ENCODE assay signal across 1 cellular context in the genomic region with DNA sequence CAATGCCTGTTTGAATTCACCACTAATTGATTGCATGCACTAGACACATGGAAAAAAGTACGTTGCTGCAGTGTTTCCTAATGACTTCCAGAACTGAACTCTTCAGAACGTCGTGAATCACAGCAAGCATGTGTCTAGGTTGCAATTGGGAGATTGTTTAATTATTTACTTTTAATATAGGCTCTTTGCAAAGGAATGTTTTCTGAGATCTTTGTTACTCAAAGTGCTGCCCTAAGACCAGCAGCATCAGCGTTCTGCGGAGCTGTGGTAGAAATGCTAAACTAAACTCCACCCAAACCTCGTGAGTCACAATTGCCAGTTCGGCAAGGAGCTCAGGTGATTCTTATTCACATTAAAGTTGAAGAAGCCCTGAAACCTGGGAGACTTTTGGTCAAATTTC.
TF ChIP-seq lines count a peak whose summit lies in the region.

No MANE protein-coding gene starts in this region.

TF ChIP-seq in WTC11, 78 proteins besides CTCF, POLR2A, EP300 and RAD21 (continued from another document):
- TF ChIP-seq ZNF281 (CRISPR knock-in tag; IDR thresholded peaks at IDR 0.05) (no peak), ZNF263 (CRISPR knock-in tag; IDR thresholded peaks at IDR 0.05; ENCODE audit: low read depth) (no peak), FOXK1 (CRISPR knock-in tag; IDR thresholded peaks at IDR 0.05) (no peak), ZNF138 (CRISPR knock-in tag; conservative IDR thresholded peaks at IDR 0.05) (no peak), ETV6 (CRISPR knock-in tag; IDR thresholded peaks at IDR 0.05) (no peak), TP53 (CRISPR knock-in tag; IDR thresholded peaks at IDR 0.05) (no peak), ZNF671 (CRISPR knock-in tag; IDR thresholded peaks at IDR 0.05) (no peak), MLX (CRISPR knock-in tag; IDR thresholded peaks at IDR 0.05) (no peak), MYBL2 (CRISPR knock-in tag; IDR thresholded peaks at IDR 0.05) (no peak)
- TF ChIP-seq, protein P1, sequence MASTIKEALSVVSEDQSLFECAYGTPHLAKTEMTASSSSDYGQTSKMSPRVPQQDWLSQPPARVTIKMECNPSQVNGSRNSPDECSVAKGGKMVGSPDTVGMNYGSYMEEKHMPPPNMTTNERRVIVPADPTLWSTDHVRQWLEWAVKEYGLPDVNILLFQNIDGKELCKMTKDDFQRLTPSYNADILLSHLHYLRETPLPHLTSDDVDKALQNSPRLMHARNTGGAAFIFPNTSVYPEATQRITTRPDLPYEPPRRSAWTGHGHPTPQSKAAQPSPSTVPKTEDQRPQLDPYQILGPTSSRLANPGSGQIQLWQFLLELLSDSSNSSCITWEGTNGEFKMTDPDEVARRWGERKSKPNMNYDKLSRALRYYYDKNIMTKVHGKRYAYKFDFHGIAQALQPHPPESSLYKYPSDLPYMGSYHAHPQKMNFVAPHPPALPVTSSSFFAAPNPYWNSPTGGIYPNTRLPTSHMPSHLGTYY (CRISPR knock-in tag; IDR thresholded peaks at IDR 0.05) = no peak
- TF ChIP-seq, protein P2, sequence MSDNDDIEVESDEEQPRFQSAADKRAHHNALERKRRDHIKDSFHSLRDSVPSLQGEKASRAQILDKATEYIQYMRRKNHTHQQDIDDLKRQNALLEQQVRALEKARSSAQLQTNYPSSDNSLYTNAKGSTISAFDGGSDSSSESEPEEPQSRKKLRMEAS (CRISPR knock-in tag; IDR thresholded peaks at IDR 0.05) = no peak
